8 cellular contexts compared by ENCODE assay signal in the genomic region with DNA sequence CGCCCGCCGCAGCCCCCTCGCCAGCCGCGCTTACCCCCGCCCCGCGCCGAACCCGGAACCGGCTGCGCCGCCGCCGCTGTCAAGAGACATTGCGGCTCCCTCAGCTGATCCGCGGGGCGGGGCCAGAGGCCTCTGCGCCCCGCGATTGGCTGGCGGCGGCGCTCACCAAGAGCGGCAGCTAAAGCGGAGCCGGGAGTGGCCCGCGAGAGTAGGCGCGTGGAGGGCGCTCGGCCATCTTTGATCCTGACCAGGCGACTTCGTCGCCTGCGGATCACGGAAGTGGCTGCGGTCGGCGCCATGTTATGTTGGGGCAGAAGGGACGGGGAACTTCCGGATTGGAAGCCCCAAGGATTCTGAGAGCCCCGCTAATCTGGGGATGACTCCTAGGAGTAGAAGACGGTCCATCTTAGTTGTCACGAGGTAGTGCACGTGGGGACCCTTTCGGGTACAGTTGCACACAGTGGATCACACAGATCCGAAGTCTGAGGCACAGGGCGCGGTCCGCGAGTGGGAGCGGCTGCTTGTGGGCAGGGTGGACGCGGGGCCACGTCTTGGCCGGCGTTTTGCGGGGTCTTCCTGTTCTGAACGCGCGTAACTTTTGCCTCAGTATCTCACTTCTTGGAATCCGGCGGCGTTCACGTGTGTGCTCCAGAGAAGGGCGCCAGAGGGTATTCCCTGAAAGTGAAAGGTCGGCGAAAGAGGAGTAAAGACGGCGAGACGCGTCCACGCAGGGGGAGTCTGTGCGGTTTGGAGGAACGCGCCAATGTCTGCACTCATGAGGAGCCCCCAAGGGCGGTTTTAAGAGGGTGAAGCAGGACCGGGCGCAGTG. TPM values are rescaled to one million over a fixed set of nuclear protein-coding genes. Genes with fewer than 3 reads are reported as not detected.
DNase-seq lines count a peak whose midpoint lies in the region; ATAC-seq and TF ChIP-seq lines count a peak whose summit lies in the region.

A gene with protein sequence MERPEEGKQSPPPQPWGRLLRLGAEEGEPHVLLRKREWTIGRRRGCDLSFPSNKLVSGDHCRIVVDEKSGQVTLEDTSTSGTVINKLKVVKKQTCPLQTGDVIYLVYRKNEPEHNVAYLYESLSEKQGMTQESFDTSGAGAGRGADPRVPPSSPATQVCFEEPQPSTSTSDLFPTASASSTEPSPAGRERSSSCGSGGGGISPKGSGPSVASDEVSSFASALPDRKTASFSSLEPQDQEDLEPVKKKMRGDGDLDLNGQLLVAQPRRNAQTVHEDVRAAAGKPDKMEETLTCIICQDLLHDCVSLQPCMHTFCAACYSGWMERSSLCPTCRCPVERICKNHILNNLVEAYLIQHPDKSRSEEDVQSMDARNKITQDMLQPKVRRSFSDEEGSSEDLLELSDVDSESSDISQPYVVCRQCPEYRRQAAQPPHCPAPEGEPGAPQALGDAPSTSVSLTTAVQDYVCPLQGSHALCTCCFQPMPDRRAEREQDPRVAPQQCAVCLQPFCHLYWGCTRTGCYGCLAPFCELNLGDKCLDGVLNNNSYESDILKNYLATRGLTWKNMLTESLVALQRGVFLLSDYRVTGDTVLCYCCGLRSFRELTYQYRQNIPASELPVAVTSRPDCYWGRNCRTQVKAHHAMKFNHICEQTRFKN (minus strand): TSS at position 93 of the 829 bp plus-strand sequence. CDS start 277 bp downstream, outside the sequence.

- H3K27ac ChIP-seq in KOPT-K1 (ENCODE audit: low read depth, low read length, poor library complexity, severe bottlenecking) = peak within 1 kb of the TSS; percentile 84

- peaks cover 28% of the 10 kb centered on the region for H3K36me3 ChIP-seq in KOPT-K1 (ENCODE audit: insufficient read depth, low read length)

- peak within 1 kb of the TSS; percentile 77 for H3K4me3 ChIP-seq in fibroblast of villous mesenchyme (ENCODE audit: low read depth, low read length)

- H3K4me3 Mint-ChIP-seq in nephron progenitor cell = peak within 1 kb of the TSS; percentile 96
- peak within 1 kb of the TSS; percentile 99 for H3K4me3 Mint-ChIP-seq in stimulated activated naive CD8-positive, alpha-beta T cell treated with anti-CD3 and anti-CD28 coated beads, Interleukin-15, Interleukin-2, amounts not matched to agents 100 ng/mL and 50 ng/mL, for 24 hours

- peaks cover 73% of the 10 kb centered on the region for H3K9me3 Mint-ChIP-seq in nephron progenitor cell
- H3K9me3 Mint-ChIP-seq in stimulated activated naive CD8-positive, alpha-beta T cell treated with anti-CD3 and anti-CD28 coated beads, Interleukin-15, Interleukin-2, amounts not matched to agents 100 ng/mL and 50 ng/mL, for 24 hours = no peaks in the 10 kb centered on the region

- H3K36me3 Mint-ChIP-seq in nephron progenitor cell (ENCODE audit: low read depth) = peaks cover 60% of the 10 kb centered on the region
- H3K36me3 Mint-ChIP-seq in stimulated activated naive CD8-positive, alpha-beta T cell treated with anti-CD3 and anti-CD28 coated beads, Interleukin-15, Interleukin-2, amounts not matched to agents 100 ng/mL and 50 ng/mL, for 24 hours (ENCODE audit: low read depth) = peaks cover 30% of the 10 kb centered on the region

- peak; percentile 97 for ATAC-seq in GM21619 (IDR thresholded peaks at IDR 0.05; ENCODE audit: unreplicated experiment)

- TF ChIP-seq CTCF in fibroblast of villous mesenchyme (IDR thresholded peaks at IDR 0.05; ENCODE audit: insufficient read depth, low read depth, low read length) (no peak), nephron progenitor cell (IDR thresholded peaks at IDR 0.05) (no peak)

- DNase-seq in DMS114 treated with DMSO at 0.1 percent for 48 hours (lab: John Stamatoyannopoulos, UW; ENCODE audit: unreplicated experiment) = peak; percentile 88
- peak; percentile 98 for DNase-seq in SHP77 treated with DMSO at 0.1 percent for 48 hours (lab: John Stamatoyannopoulos, UW)
- peak; percentile 91 for DNase-seq in activated gamma-delta T cell treated with anti-CD3 and anti-CD28 coated beads, Interleukin-2, amount 50 U/mL, for 16 hours (ENCODE audit: low read depth)
- DNase-seq in fibroblast of villous mesenchyme (ENCODE audit: low read depth) = peak; percentile 98
- peak; percentile 94 for DNase-seq in nephron progenitor cell

- H3K27ac Mint-ChIP-seq in nephron progenitor cell = peak within 1 kb of the TSS; percentile 97
- peak within 1 kb of the TSS; percentile 100 for H3K27ac Mint-ChIP-seq in stimulated activated naive CD8-positive, alpha-beta T cell treated with anti-CD3 and anti-CD28 coated beads, Interleukin-15, Interleukin-2, amounts not matched to agents 100 ng/mL and 50 ng/mL, for 24 hours

- peaks cover 12% of the 10 kb centered on the region for H3K27me3 Mint-ChIP-seq in nephron progenitor cell (ENCODE audit: low read depth, poor library complexity)
- H3K27me3 Mint-ChIP-seq in stimulated activated naive CD8-positive, alpha-beta T cell treated with anti-CD3 and anti-CD28 coated beads, Interleukin-15, Interleukin-2, amounts not matched to agents 100 ng/mL and 50 ng/mL, for 24 hours = no peaks in the 10 kb centered on the region

- peaks cover 6% of the 10 kb centered on the region for H3K4me1 Mint-ChIP-seq in nephron progenitor cell
- peaks cover 25% of the 10 kb centered on the region for H3K4me1 Mint-ChIP-seq in stimulated activated naive CD8-positive, alpha-beta T cell treated with anti-CD3 and anti-CD28 coated beads, Interleukin-15, Interleukin-2, amounts not matched to agents 100 ng/mL and 50 ng/mL, for 24 hours (ENCODE audit: low read depth)

- H3K9me3 ChIP-seq in KOPT-K1 (ENCODE audit: insufficient read depth, low read length, poor library complexity, severe bottlenecking) = peaks cover 16% of the 10 kb centered on the region

RNA-seq across cellular contexts. Expression of the gene that starts here (rescaled TPM):
- total RNA-seq in fibroblast of villous mesenchyme = 48.8 and 51.9 TPM in 2 replicates

Comparison
In these comparisons a context has a peak if more than half of its experiments do, and no peak if none do; other contexts are left out.
1. Peak in every context shown above with its lines: DNase-seq, ATAC-seq, H3K4me3 ChIP-seq and H3K27ac ChIP-seq.